9 cellular contexts compared by ENCODE assay signal in the genomic region with DNA sequence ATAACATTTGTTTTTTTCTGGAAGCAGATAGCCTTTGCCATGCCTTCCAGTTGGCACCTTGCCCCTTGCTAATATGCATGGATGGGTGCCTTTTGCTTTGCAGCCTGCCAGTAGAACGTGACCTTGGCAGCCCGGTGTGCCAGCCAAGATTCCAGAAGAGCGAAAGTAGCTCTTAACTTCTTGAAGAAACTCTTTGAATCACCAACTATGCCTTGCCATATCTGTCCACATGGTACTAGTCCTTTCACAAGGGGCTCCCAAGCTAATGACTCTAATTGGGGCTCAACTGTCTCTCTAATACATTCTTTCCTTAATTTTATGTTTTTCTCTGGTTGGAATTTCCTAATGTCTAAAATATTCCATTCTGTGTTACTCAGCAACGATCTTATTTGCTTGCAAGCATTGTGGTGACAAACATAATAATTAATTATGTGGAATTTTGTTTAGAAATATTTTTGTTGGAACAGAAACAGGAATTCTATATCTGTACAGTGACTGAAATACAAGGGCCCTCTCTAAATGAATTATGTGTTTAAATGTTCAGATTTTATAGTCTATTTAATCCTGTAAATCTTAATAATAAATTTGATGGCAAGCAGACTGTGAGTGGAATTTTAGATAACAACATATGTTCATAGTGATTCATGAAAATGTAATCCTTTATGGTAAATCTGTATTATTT. TPM values are rescaled to one million over a fixed set of nuclear protein-coding genes. Genes with fewer than 3 reads are reported as not detected.
DNase-seq lines count a peak whose midpoint lies in the region; FAIRE-seq and TF ChIP-seq lines count a peak whose summit lies in the region.
"Had no signal": no experiment of that assay in that cellular context is flagged by ENCODE, and none has a peak within 500 bp of the region (broad histone marks: within the 10 kb centered on the region; RNA-seq: fewer than 3 reads in every experiment).

No MANE protein-coding gene starts in this region.

- WGBS in sigmoid colon, 2 donors = 43 to 61% methylated on average over 4 of the region's 4 CpGs

- H3K27ac ChIP-seq in sigmoid colon = peak overlapping the region; percentile 30 to 73 (median 62)

- H3K4me3 ChIP-seq in sigmoid colon = peak overlapping the region in 1 of 4 donors; percentile 8

- intact Hi-C loops in head of caudate nucleus (cut with DNase I) (no loop called here), sigmoid colon (cut with DNase I) (no loop called here)

- TF ChIP-seq POLR2A in sigmoid colon (IDR thresholded peaks at IDR 0.05) = no peak

- DNase-seq in T1000 (lab: John Stamatoyannopoulos, UW) (peak; percentile 11), head of caudate nucleus (peak in 32 of 42 donors; percentile 4 to 71 (median 37)), sigmoid colon (peak; percentile 64), NCI-H1417 (lab: John Stamatoyannopoulos, UW) (no peak), NOMO-1 treated with dmso at 0.1 percent for 144 hours (lab: John Stamatoyannopoulos, UW; ENCODE audit: unreplicated experiment) (no peak), DMS53 treated with DMSO at 0.1 percent for 48 hours (lab: John Stamatoyannopoulos, UW; ENCODE audit: unreplicated experiment) (no peak)
- DNase-seq in activated T-cell treated with anti-CD3 and anti-CD28 coated beads, Interleukin-2, amount 50 U/mL, for 1 hour = no peak
- DNase-seq: stimulated activated CD4-positive, alpha-beta T cell treated with anti-CD3 and anti-CD28 coated beads, Interleukin-4, amount 100 ng/mL, for 4 hours had no signal

- no peak for TF ChIP-seq EP300 in sigmoid colon (IDR thresholded peaks at IDR 0.05)

- FAIRE-seq in G401.6 (lab: Jason Lieb, UNC) = peak; percentile 80

- H3K9me3 ChIP-seq in sigmoid colon = no peaks in the 10 kb centered on the region

- H3K27me3 ChIP-seq in sigmoid colon = no peaks in the 10 kb centered on the region

- TF ChIP-seq CTCF in sigmoid colon (IDR thresholded peaks at IDR 0.05) = no peak

- H3K4me1 ChIP-seq in sigmoid colon = peaks cover 0 to 22% (median 15%) of the 10 kb centered on the region in 4 donors

- no peaks in the 10 kb centered on the region for H3K36me3 ChIP-seq in sigmoid colon

RNA-seq across cellular contexts. Expression of a gene that starts 45.8 kb away (rescaled TPM):
- total RNA-seq in sigmoid colon = 10 to 100 TPM; 22.2 to 38.2 (median 33.5) TPM
- 1 to 10 TPM; 2.4 to 8.1 (median 5.5) TPM for polyA plus RNA-seq in sigmoid colon

Comparison
In these comparisons a context has a peak if more than half of its experiments do, and no peak if none do; other contexts are left out.
1. DNase-seq: peak in T1000 (single experiment), head of caudate nucleus (32 of 42) and sigmoid colon (single experiment); none in activated T-cell treated with anti-CD3 and anti-CD28 coated beads, Interleukin-2, amount 50 U/mL, for 1 hour (single experiment), NCI-H1417 (0 of 3), NOMO-1 treated with dmso at 0.1 percent for 144 hours (single experiment) and DMS53 treated with DMSO at 0.1 percent for 48 hours (single experiment).